32 cellular contexts compared by ENCODE assay signal in the genomic region with DNA sequence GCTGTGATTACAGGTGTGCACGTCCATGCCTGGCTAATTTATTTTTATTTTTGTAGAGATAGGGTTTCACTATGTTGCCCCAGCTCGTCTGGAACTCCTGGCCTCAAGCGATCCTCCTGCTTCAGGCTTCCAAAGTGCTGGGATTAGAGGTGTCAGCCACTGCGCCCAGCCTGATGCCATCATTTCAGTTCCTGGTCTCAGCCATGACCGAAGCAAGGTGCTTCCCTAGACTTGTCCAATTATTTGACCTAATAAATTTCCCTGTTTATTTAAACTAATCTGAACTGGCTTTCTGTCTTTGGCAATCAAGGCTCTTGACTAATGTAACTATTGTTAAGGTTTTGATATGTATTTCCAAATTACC. TPM values are rescaled to one million over a fixed set of nuclear protein-coding genes. Genes with fewer than 3 reads are reported as not detected.
DNase-seq lines count a peak whose midpoint lies in the region; ATAC-seq and TF ChIP-seq lines count a peak whose summit lies in the region.
"Had no signal": no experiment of that assay in that cellular context is flagged by ENCODE, and none has a peak within 500 bp of the region (broad histone marks: within the 10 kb centered on the region; RNA-seq: fewer than 3 reads in every experiment).

No MANE protein-coding gene starts in this region.

- H3K27ac Mint-ChIP-seq in activated CD4-positive, alpha-beta T cell treated with anti-CD3 and anti-CD28 coated beads for 36 hours: peak overlapping the region; percentile 84
- H3K27ac Mint-ChIP-seq in osteocyte (ENCODE audit: unreplicated experiment): peak overlapping the region; percentile 65

- TF ChIP-seq CTCF in OCI-LY3 (IDR thresholded peaks at IDR 0.05; ENCODE audit: low read depth, low read length) (no peak), osteocyte (IDR thresholded peaks at IDR 0.05) (no peak)

- ATAC-seq in activated CD4-positive, alpha-beta T cell treated with anti-CD3 and anti-CD28 coated beads for 36 hours: no peak
- no peak for ATAC-seq in HG02938 (IDR thresholded peaks at IDR 0.05; ENCODE audit: unreplicated experiment)
- ATAC-seq: naive thymus-derived CD4-positive, alpha-beta T cell; upper lobe of right lung had no signal

- peak overlapping the region; percentile 50 for H3K4me3 ChIP-seq in OCI-LY3 (ENCODE audit: low read length)
- H3K4me3 ChIP-seq in adipocyte (ENCODE audit: low read length): no peak overlapping the region
- no peak overlapping the region for H3K4me3 ChIP-seq in effector memory CD4-positive, alpha-beta T cell (ENCODE audit: insufficient read depth, low read depth, low read length, poor library complexity, severe bottlenecking)
- H3K4me3 ChIP-seq: colonic mucosa, prostate gland, sigmoid colon, SJSA1, upper lobe of right lung had no signal

- H3K79me2 ChIP-seq in OCI-LY3 (ENCODE audit: low read length): no peaks in the 10 kb centered on the region

- H3K4me2 ChIP-seq in OCI-LY3 (ENCODE audit: low read length): peak overlapping the region; percentile 77

- H3K36me3 ChIP-seq in OCI-LY3 (replicated peaks; ENCODE audit: low read depth, low read length) (peaks cover 7% of the 10 kb centered on the region), adipocyte (ENCODE audit: control insufficient read depth, insufficient read depth, low read length, severe bottlenecking) (no peaks in the 10 kb centered on the region)
- no peaks in the 10 kb centered on the region for H3K36me3 ChIP-seq in effector memory CD4-positive, alpha-beta T cell (ENCODE audit: control insufficient read depth, insufficient read depth, low read length)
- H3K36me3 ChIP-seq: colonic mucosa, neutrophil, prostate gland, sigmoid colon, SJSA1, upper lobe of right lung had no signal

- H3K27me3 ChIP-seq in OCI-LY3 (ENCODE audit: low read depth, low read length): no peaks in the 10 kb centered on the region
- H3K27me3 ChIP-seq in adipocyte (replicated peaks; ENCODE audit: control insufficient read depth, insufficient read depth, low read length): no peaks in the 10 kb centered on the region
- no peaks in the 10 kb centered on the region for H3K27me3 ChIP-seq in effector memory CD4-positive, alpha-beta T cell (replicated peaks; ENCODE audit: control insufficient read depth, insufficient read depth, low read length, poor library complexity, severe bottlenecking)
- H3K27me3 ChIP-seq: colonic mucosa, neutrophil, sigmoid colon, SJSA1, upper lobe of right lung had no signal

- CTCF ChIA-PET in activated CD4-positive, alpha-beta T cell treated with anti-CD3 and anti-CD28 coated beads for 36 hours (lab: Charles Lee): no interaction called here

- peaks cover 2% of the 10 kb centered on the region for H3K27me3 Mint-ChIP-seq in activated CD4-positive, alpha-beta T cell treated with anti-CD3 and anti-CD28 coated beads for 36 hours
- no peaks in the 10 kb centered on the region for H3K27me3 Mint-ChIP-seq in osteocyte (ENCODE audit: unreplicated experiment)

- intact Hi-C loops in activated CD4-positive, alpha-beta T cell treated with anti-CD3 and anti-CD28 coated beads for 36 hours (cut with DNase I, micrococcal nuclease): loop anchor here (1.0 to 5.0 kb wide), 3 partner anchors 11 to 42 kb away; no protein-coding TSS in a partner anchor

- POLR2A ChIA-PET in activated CD4-positive, alpha-beta T cell treated with anti-CD3 and anti-CD28 coated beads for 36 hours (lab: Charles Lee): no interaction called here

- peaks cover 20% of the 10 kb centered on the region for H3K4me1 Mint-ChIP-seq in activated CD4-positive, alpha-beta T cell treated with anti-CD3 and anti-CD28 coated beads for 36 hours
- peaks cover 10% of the 10 kb centered on the region for H3K4me1 Mint-ChIP-seq in osteocyte (ENCODE audit: unreplicated experiment)

- H3K36me3 Mint-ChIP-seq in activated CD4-positive, alpha-beta T cell treated with anti-CD3 and anti-CD28 coated beads for 36 hours (ENCODE audit: low read depth): no peaks in the 10 kb centered on the region
- H3K36me3 Mint-ChIP-seq in osteocyte (ENCODE audit: unreplicated experiment): no peaks in the 10 kb centered on the region
- H3K36me3 Mint-ChIP-seq: activated naive CD8-positive, alpha-beta T cell treated with anti-CD3 and anti-CD28 coated beads, Interleukin-2, amount 10 ng/mL, durations not matched to agents 7 days and 5 days had no signal

- no peaks in the 10 kb centered on the region for H4K20me1 ChIP-seq in OCI-LY3 (ENCODE audit: insufficient read depth, low read length)

- H3K4me1 ChIP-seq in OCI-LY3 (ENCODE audit: low read length): peaks cover 79% of the 10 kb centered on the region
- H3K4me1 ChIP-seq in adipocyte (ENCODE audit: control insufficient read depth, insufficient read depth, low read length): peaks cover 31% of the 10 kb centered on the region
- H3K4me1 ChIP-seq in effector memory CD4-positive, alpha-beta T cell (ENCODE audit: control insufficient read depth, insufficient read depth, low read length, poor library complexity, severe bottlenecking): no peaks in the 10 kb centered on the region
- H3K4me1 ChIP-seq: colonic mucosa, prostate gland, SJSA1, upper lobe of right lung had no signal

- no peaks in the 10 kb centered on the region for H3K9me3 Mint-ChIP-seq in activated CD4-positive, alpha-beta T cell treated with anti-CD3 and anti-CD28 coated beads for 36 hours (ENCODE audit: low read depth)
- no peaks in the 10 kb centered on the region for H3K9me3 Mint-ChIP-seq in osteocyte (ENCODE audit: unreplicated experiment)
- H3K9me3 Mint-ChIP-seq: activated naive CD8-positive, alpha-beta T cell treated with anti-CD3 and anti-CD28 coated beads, Interleukin-2, amount 10 ng/mL, durations not matched to agents 7 days and 5 days had no signal

- DNase-seq in activated CD4-positive, alpha-beta T cell treated with anti-CD3 and anti-CD28 coated beads for 36 hours: no peak
- DNase-seq in activated CD4-positive, alpha-beta T cell treated with anti-CD3 and anti-CD28 coated beads, Interleukin-2, amount 50 U/mL, for 48 hours: no peak
- DNase-seq in adipocyte (ENCODE audit: low read depth) (no peak), osteocyte (ENCODE audit: extremely low spot score, unreplicated experiment) (no peak), islet precursor cell (no peak)
- no peak for DNase-seq in effector memory CD4-positive, alpha-beta T cell
- DNase-seq: 8988T; activated CD4-positive, CD25-positive, alpha-beta regulatory T cell; activated CD8-positive, alpha-beta memory T cell treated with anti-CD3 and anti-CD28 coated beads, Interleukin-2, amount 50 U/mL, for 48 hours; activated effector memory CD4-positive, alpha-beta T cell treated with anti-CD3 and anti-CD28 coated beads, Interleukin-2, amount 50 U/mL, for 16 hours; activated naive CD8-positive, alpha-beta T cell treated with anti-CD3 and anti-CD28 coated beads, Interleukin-2, amount 10 ng/mL, durations not matched to agents 7 days and 5 days; colonic mucosa; DMS79; effector CD8-positive, alpha-beta T cell; GF-D8; glutamatergic neuron; kidney; midbrain; naive thymus-derived CD4-positive, alpha-beta T cell; NCI-H1048; NCI-H2107; NCI-H446; NCI-H774; sigmoid colon; stimulated activated CD4-positive, alpha-beta T cell treated with anti-CD3 and anti-CD28 coated beads, Interleukin-12 subunit alpha, Interleukin-12 subunit beta, amount 100 ng/mL, for 4 hours; stimulated activated CD4-positive, alpha-beta T cell treated with anti-CD3 and anti-CD28 coated beads, Interleukin-2, amount 100 ng/mL, for 48 hours; upper lobe of right lung had no signal

- peak overlapping the region; percentile 97 for H3K27ac ChIP-seq in OCI-LY3 (ENCODE audit: low read length)
- H3K27ac ChIP-seq in effector memory CD4-positive, alpha-beta T cell (ENCODE audit: insufficient read depth, low read length, poor library complexity, severe bottlenecking): no peak overlapping the region
- H3K27ac ChIP-seq: colonic mucosa, neutrophil, prostate gland, SJSA1, upper lobe of right lung had no signal

- no peak overlapping the region for H3K4me3 Mint-ChIP-seq in activated CD4-positive, alpha-beta T cell treated with anti-CD3 and anti-CD28 coated beads for 36 hours
- no peak overlapping the region for H3K4me3 Mint-ChIP-seq in osteocyte (ENCODE audit: unreplicated experiment)

- H3K9me3 ChIP-seq in OCI-LY3 (ENCODE audit: insufficient read depth, low read length): no peaks in the 10 kb centered on the region
- no peaks in the 10 kb centered on the region for H3K9me3 ChIP-seq in adipocyte (ENCODE audit: control insufficient read depth, low read length)
- H3K9me3 ChIP-seq in effector memory CD4-positive, alpha-beta T cell (ENCODE audit: control insufficient read depth, low read length): no peaks in the 10 kb centered on the region
- H3K9me3 ChIP-seq: colonic mucosa, neutrophil, prostate gland, sigmoid colon, SJSA1, upper lobe of right lung had no signal

- H3K9ac ChIP-seq in OCI-LY3 (ENCODE audit: low read length) (peak overlapping the region; percentile 83), adipocyte (ENCODE audit: low read length) (peak overlapping the region; percentile 36)

- no peak overlapping the region for H2AFZ ChIP-seq in OCI-LY3 (ENCODE audit: low read depth, low read length)

RNA-seq across cellular contexts. Expression of gene STK38L, which starts 24.4 kb away (rescaled TPM):
- 10 to 100 TPM; 24.9 to 30.4 TPM for total RNA-seq in activated CD4-positive, alpha-beta T cell treated with anti-CD3 and anti-CD28 coated beads for 36 hours
- total RNA-seq in osteocyte: 75.6 and 81.3 TPM in 2 replicates
